In genomic region chr2:168894101-168894500, GRCh38 we compare ENCODE assay signal across 9 cellular contexts. TPM values are rescaled to one million over a fixed set of nuclear protein-coding genes. Genes with fewer than 3 reads are reported as not detected.
"Had no signal": no experiment of that assay in that cellular context is flagged by ENCODE, and none has a peak within 500 bp of the region (broad histone marks: within the 10 kb centered on the region; RNA-seq: fewer than 3 reads in every experiment).

No MANE protein-coding gene starts in this region.

- H3K27ac Mint-ChIP-seq: IgD-negative memory B cell had no signal

- H3K27ac ChIP-seq: HL-60 had no signal

- H3K9me3 Mint-ChIP-seq: IgD-negative memory B cell had no signal

- ATAC-seq: HepG2 had no signal

- DNase-seq: IMR-90, KBM-7, KG1 had no signal

- H3K4me3 Mint-ChIP-seq: IgD-negative memory B cell had no signal

- FAIRE-seq: HepG2, HTR-8/SVneo had no signal

RNA-seq across cellular contexts. Expression of gene SPC25, which starts 3.9 kb away (rescaled TPM):
- polyA plus RNA-seq: IgD-negative memory B cell had no signal

RNA-seq across cellular contexts. Expression of gene G6PC2, which starts 7.0 kb away (rescaled TPM):
- total RNA-seq: HepG2, HT-29, HT1080, IMR-90 had no signal
- polyA plus RNA-seq: HepG2, IgD-negative memory B cell, IMR-90 had no signal
